In genomic region chr15:82044373-82045178, GRCh38 we compare ENCODE assay signal across 8 cellular contexts. TPM values are rescaled to one million over a fixed set of nuclear protein-coding genes. Genes with fewer than 3 reads are reported as not detected.
A peak's percentile ranks its signal among the peaks of the same experiment; 100 is the strongest.
DNase-seq lines count a peak whose midpoint lies in the region; ATAC-seq, FAIRE-seq and TF ChIP-seq lines count a peak whose summit lies in the region.

No MANE protein-coding gene starts in this region.

- peak overlapping the region; percentile 81 to 92 (median 86) for H3K4me3 Mint-ChIP-seq in CD4-positive, CD25-positive, alpha-beta regulatory T cell
- peak overlapping the region; percentile 86 for H3K4me3 Mint-ChIP-seq in T-helper 2 cell treated with Interferon-gamma antibody and Interleukin-4, amounts not matched to agents 5 μg/mL and 100 μg/mL, for 36 hours
- H3K4me3 Mint-ChIP-seq in central memory CD8-positive, alpha-beta T cell, result peak overlapping the region; percentile 84

- TF ChIP-seq CTCF in kidney (IDR thresholded peaks at IDR 0.05; ENCODE audit: borderline replicate concordance, extremely low read depth, insufficient read depth), result no peak

- no peak overlapping the region for H3K4me3 ChIP-seq in CD4-positive, CD25-positive, alpha-beta regulatory T cell (ENCODE audit: low read depth, low read length)
- H3K4me3 ChIP-seq in kidney (ENCODE audit: low read length in 2 of 2), result peak overlapping the region; percentile 59 to 65

- H3K27me3 ChIP-seq in CD4-positive, CD25-positive, alpha-beta regulatory T cell (ENCODE audit: control insufficient read depth, insufficient read depth, low read length), result peaks cover 8% of the 10 kb centered on the region

- no peaks in the 10 kb centered on the region for H3K36me3 Mint-ChIP-seq in CD4-positive, CD25-positive, alpha-beta regulatory T cell
- no peaks in the 10 kb centered on the region for H3K36me3 Mint-ChIP-seq in T-helper 2 cell treated with Interferon-gamma antibody and Interleukin-4, amounts not matched to agents 5 μg/mL and 100 μg/mL, for 36 hours (ENCODE audit: low read depth)
- H3K36me3 Mint-ChIP-seq in central memory CD8-positive, alpha-beta T cell (ENCODE audit: insufficient read depth), result peaks cover 5% of the 10 kb centered on the region

- no peak overlapping the region for H3K9ac ChIP-seq in kidney (ENCODE audit: low read length in 2 of 2)

- POLR2A ChIA-PET in HEK293T (lab: Yijun Ruan, JAX), result interaction anchor here (1.0 to 1.1 kb wide), 3 partner anchors 14 to 104 kb away, joined by 3 to 5 read pairs (median 3); no protein-coding TSS in a partner anchor

- no peak overlapping the region for H3K27ac ChIP-seq in CD4-positive, CD25-positive, alpha-beta regulatory T cell (ENCODE audit: insufficient read depth, low read length, poor library complexity, severe bottlenecking)
- no peak overlapping the region for H3K27ac ChIP-seq in kidney (ENCODE audit: low read depth in 2 of 2, low read length in 2 of 2)

- H3K4me1 Mint-ChIP-seq in CD4-positive, CD25-positive, alpha-beta regulatory T cell, result peaks cover 0 to 23% (median 2%) of the 10 kb centered on the region in 4 donors
- H3K4me1 Mint-ChIP-seq in T-helper 2 cell treated with Interferon-gamma antibody and Interleukin-4, amounts not matched to agents 5 μg/mL and 100 μg/mL, for 36 hours (ENCODE audit: low read depth), result peaks cover 9% of the 10 kb centered on the region
- H3K4me1 Mint-ChIP-seq in central memory CD8-positive, alpha-beta T cell, result peaks cover 7% of the 10 kb centered on the region

- no peak overlapping the region for H3K27ac Mint-ChIP-seq in CD4-positive, CD25-positive, alpha-beta regulatory T cell
- peak overlapping the region; percentile 52 for H3K27ac Mint-ChIP-seq in T-helper 2 cell treated with Interferon-gamma antibody and Interleukin-4, amounts not matched to agents 5 μg/mL and 100 μg/mL, for 36 hours
- no peak overlapping the region for H3K27ac Mint-ChIP-seq in central memory CD8-positive, alpha-beta T cell (ENCODE audit: low read depth)

- peaks cover 49% of the 10 kb centered on the region for H3K27me3 Mint-ChIP-seq in CD4-positive, CD25-positive, alpha-beta regulatory T cell
- H3K27me3 Mint-ChIP-seq in T-helper 2 cell treated with Interferon-gamma antibody and Interleukin-4, amounts not matched to agents 5 μg/mL and 100 μg/mL, for 36 hours (ENCODE audit: low read depth), result peaks cover 33% of the 10 kb centered on the region
- H3K27me3 Mint-ChIP-seq in central memory CD8-positive, alpha-beta T cell, result peaks cover 24% of the 10 kb centered on the region

- no peaks in the 10 kb centered on the region for H3K9me3 ChIP-seq in CD4-positive, CD25-positive, alpha-beta regulatory T cell (ENCODE audit: control insufficient read depth in 2 of 2, low read length in 2 of 2)
- no peaks in the 10 kb centered on the region for H3K9me3 ChIP-seq in kidney (ENCODE audit: control insufficient read depth in 1 of 2, low read length in 2 of 2)

- CTCF ChIA-PET in HEK293T (lab: Yijun Ruan, JAX), result no interaction called here

- no peak for FAIRE-seq in kidney (lab: Jason Lieb, UNC)

- peak; percentile 7 to 55 (median 13) for DNase-seq in CD4-positive, CD25-positive, alpha-beta regulatory T cell
- peak; percentile 28 for DNase-seq in HEK293T (ENCODE audit: extremely low spot score)
- peak; percentile 17 for DNase-seq in T-helper 2 cell treated with Interferon-gamma antibody and Interleukin-4, amounts not matched to agents 5 μg/mL and 100 μg/mL, for 36 hours (ENCODE audit: low spot score)
- DNase-seq in central memory CD8-positive, alpha-beta T cell (ENCODE audit: low spot score in 2 of 2), result no peak
- peak; percentile 73 for DNase-seq in kidney
- peak; percentile 15 for DNase-seq in stimulated activated CD4-positive, alpha-beta T cell treated with anti-CD3 and anti-CD28 coated beads, Interleukin-1b, Interleukin-23, amount 100 ng/mL, for 48 hours
- no peak for DNase-seq in H4 (ENCODE audit: low spot score)

- no peaks in the 10 kb centered on the region for H3K9me3 Mint-ChIP-seq in CD4-positive, CD25-positive, alpha-beta regulatory T cell
- no peaks in the 10 kb centered on the region for H3K9me3 Mint-ChIP-seq in T-helper 2 cell treated with Interferon-gamma antibody and Interleukin-4, amounts not matched to agents 5 μg/mL and 100 μg/mL, for 36 hours
- no peaks in the 10 kb centered on the region for H3K9me3 Mint-ChIP-seq in central memory CD8-positive, alpha-beta T cell

- intact Hi-C loops in kidney (cut with DNase I), result no loop called here

- H3K36me3 ChIP-seq in CD4-positive, CD25-positive, alpha-beta regulatory T cell (ENCODE audit: control insufficient read depth, insufficient read depth, low read length), result no peaks in the 10 kb centered on the region
- no peaks in the 10 kb centered on the region for H3K36me3 ChIP-seq in kidney (ENCODE audit: control insufficient read depth in 1 of 2, insufficient read depth in 2 of 2, low read length in 2 of 2)

- no peak for ATAC-seq in CD4-positive, CD25-positive, alpha-beta regulatory T cell (ENCODE audit: low read depth in 2 of 2)
- ATAC-seq in central memory CD8-positive, alpha-beta T cell (replicated peaks; ENCODE audit: extremely low read depth, poor library complexity, severe bottlenecking), result no peak
- no peak for ATAC-seq in HG03159 (IDR thresholded peaks at IDR 0.05; ENCODE audit: unreplicated experiment)

- H3K4me1 ChIP-seq in CD4-positive, CD25-positive, alpha-beta regulatory T cell (ENCODE audit: control insufficient read depth, insufficient read depth, low read length, poor library complexity, severe bottlenecking), result peaks cover 26% of the 10 kb centered on the region
- peaks cover 3 to 7% of the 10 kb centered on the region in 2 donors for H3K4me1 ChIP-seq in kidney (ENCODE audit: control insufficient read depth in 1 of 2, insufficient read depth in 1 of 2, low read depth in 1 of 2, low read length in 2 of 2)

TF ChIP-seq in HEK293T, 16 proteins besides CTCF, POLR2A, EP300 and RAD21:
- TF ChIP-seq L3MBTL2 (conservative IDR thresholded peaks at IDR 0.05), result no peak
- no peak for TF ChIP-seq LEF1 (IDR thresholded peaks at IDR 0.05; ENCODE audit: borderline replicate concordance)
- TF ChIP-seq CTBP1 (IDR thresholded peaks at IDR 0.05; ENCODE audit: borderline replicate concordance), result no peak
- no peak for TF ChIP-seq SUZ12 (IDR thresholded peaks at IDR 0.05)
- no peak for TF ChIP-seq ELF4 (IDR thresholded peaks at IDR 0.05)
- no peak for TF ChIP-seq FOXK2 (IDR thresholded peaks at IDR 0.05)
- TF ChIP-seq TARDBP (IDR thresholded peaks at IDR 0.05), result no peak
- no peak for TF ChIP-seq NFRKB (IDR thresholded peaks at IDR 0.05)
- no peak for TF ChIP-seq FOXA1 (IDR thresholded peaks at IDR 0.05)
- TF ChIP-seq ZNF384 (IDR thresholded peaks at IDR 0.05), result no peak
- TF ChIP-seq SP1 (IDR thresholded peaks at IDR 0.05), result no peak
- no peak for TF ChIP-seq ARNT (IDR thresholded peaks at IDR 0.05)
- no peak for TF ChIP-seq BHLHE40 (IDR thresholded peaks at IDR 0.05; ENCODE audit: borderline replicate concordance)
- TF ChIP-seq HDGF (IDR thresholded peaks at IDR 0.05; ENCODE audit: borderline replicate concordance), result no peak
- TF ChIP-seq FOXM1 (IDR thresholded peaks at IDR 0.05; ENCODE audit: borderline replicate concordance), result no peak
- no peak for TF ChIP-seq PKNOX1 (IDR thresholded peaks at IDR 0.05)

RNA-seq across cellular contexts. Expression of gene MEX3B, which starts 1.2 kb away (rescaled TPM):
- 1.6 TPM for total RNA-seq in CD4-positive, CD25-positive, alpha-beta regulatory T cell
- not detected for polyA plus RNA-seq in CD4-positive, CD25-positive, alpha-beta regulatory T cell
- 0.91 TPM for total RNA-seq in kidney
- polyA plus RNA-seq in kidney (ENCODE audit: insufficient read depth, low read depth, low replicate concordance), result 0.28 TPM
- total RNA-seq in H4 (2014; rRNA removed; shearing (Covaris generic)), result 2.2 and 4.3 TPM in 2 replicates

Comparison
In these comparisons a context has a peak if more than half of its experiments do, and no peak if none do; other contexts are left out.
1. DNase-seq: peak in CD4-positive, CD25-positive, alpha-beta regulatory T cell (3 of 3), HEK293T (single experiment), T-helper 2 cell treated with Interferon-gamma antibody and Interleukin-4, amounts not matched to agents 5 μg/mL and 100 μg/mL, for 36 hours (single experiment), kidney (single experiment) and stimulated activated CD4-positive, alpha-beta T cell treated with anti-CD3 and anti-CD28 coated beads, Interleukin-1b, Interleukin-23, amount 100 ng/mL, for 48 hours (single experiment); none in central memory CD8-positive, alpha-beta T cell (0 of 2) and H4 (single experiment).
2. Peak in every context shown above with its lines, with median percentiles within 50 percentile points of each other: H3K4me3 Mint-ChIP-seq.